ENCODE assay signal across 30 cellular contexts in the genomic region with DNA sequence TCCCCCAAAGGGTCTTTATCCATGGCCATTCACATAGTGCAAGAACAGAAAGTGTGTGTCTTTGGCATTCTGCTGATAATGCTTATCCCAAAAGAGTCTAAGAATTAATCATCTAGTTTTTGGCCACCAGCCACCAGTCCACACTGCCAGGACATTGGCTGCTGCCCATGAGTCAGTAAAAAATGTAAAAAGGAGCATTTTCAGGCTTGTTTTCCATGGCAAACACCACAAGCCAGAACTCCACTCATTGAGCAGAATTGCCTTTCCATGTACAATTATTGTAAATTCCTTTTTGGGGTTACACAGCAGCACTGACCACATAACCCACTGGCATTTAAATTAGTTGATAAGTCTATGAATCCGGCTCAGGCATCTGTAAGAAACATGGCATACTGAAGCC.
DNase-seq lines count a peak whose midpoint lies in the region; ATAC-seq, FAIRE-seq and TF ChIP-seq lines count a peak whose summit lies in the region.
"Had no signal": no experiment of that assay in that cellular context is flagged by ENCODE, and none has a peak within 500 bp of the region (broad histone marks: within the 10 kb centered on the region; RNA-seq: fewer than 3 reads in every experiment).

No MANE protein-coding gene starts in this region.

- H3K9me3 ChIP-seq in astrocyte (ENCODE audit: insufficient read depth, low read depth, low read length) (no peaks in the 10 kb centered on the region), kidney (ENCODE audit: control insufficient read depth in 1 of 2, low read length in 2 of 2) (no peaks in the 10 kb centered on the region), left lung (no peaks in the 10 kb centered on the region)
- H3K9me3 ChIP-seq: lower lobe of right lung, thyroid gland had no signal

- H3K4me3 ChIP-seq in astrocyte (ENCODE audit: insufficient read depth, low read depth, low read length) (no peak overlapping the region), kidney (ENCODE audit: low read length in 2 of 2) (no peak overlapping the region), left lung (no peak overlapping the region)
- H3K4me3 ChIP-seq: lower lobe of right lung, thyroid gland had no signal

- no peaks in the 10 kb centered on the region for H4K20me1 ChIP-seq in astrocyte (ENCODE audit: insufficient read depth, low read length)

- H3K9me3 Mint-ChIP-seq in astrocyte (ENCODE audit: unreplicated experiment), result no peaks in the 10 kb centered on the region
- H3K9me3 Mint-ChIP-seq: activated naive CD8-positive, alpha-beta T cell treated with anti-CD3 and anti-CD28 coated beads, Interleukin-2, amount 10 ng/mL, durations not matched to agents 7 days and 5 days; stimulated activated naive CD8-positive, alpha-beta T cell treated with anti-CD3 and anti-CD28 coated beads, Interleukin-15, Interleukin-2, amounts not matched to agents 100 ng/mL and 50 ng/mL, for 24 hours had no signal

- no peak for TF ChIP-seq CTCF in astrocyte (IDR thresholded peaks at IDR 0.05; ENCODE audit: insufficient read depth, low read depth, low read length)
- TF ChIP-seq CTCF in kidney (IDR thresholded peaks at IDR 0.05; ENCODE audit: borderline replicate concordance, extremely low read depth, insufficient read depth), result no peak
- TF ChIP-seq CTCF in left lung (IDR thresholded peaks at IDR 0.05), result no peak

- no peaks in the 10 kb centered on the region for H3K27me3 Mint-ChIP-seq in astrocyte (ENCODE audit: low read depth, unreplicated experiment)
- H3K27me3 Mint-ChIP-seq: CD4-positive, CD25-positive, alpha-beta regulatory T cell had no signal

- H3K79me2 ChIP-seq in astrocyte (ENCODE audit: insufficient read depth, low read length), result no peaks in the 10 kb centered on the region

- FAIRE-seq in astrocyte (lab: Jason Lieb, UNC), result no peak
- no peak for FAIRE-seq in H54 (lab: Jason Lieb, UNC)
- FAIRE-seq in kidney (lab: Jason Lieb, UNC), result no peak
- FAIRE-seq: G401.6, GM19239, keratinocyte, small intestine had no signal

- H3K4me2 ChIP-seq in astrocyte (ENCODE audit: low read length), result no peak overlapping the region

- H3K4me3 Mint-ChIP-seq in astrocyte (ENCODE audit: unreplicated experiment), result no peak overlapping the region
- H3K4me3 Mint-ChIP-seq: activated naive CD8-positive, alpha-beta T cell treated with anti-CD3 and anti-CD28 coated beads, Interleukin-2, amount 10 ng/mL, durations not matched to agents 7 days and 5 days; brain; CD4-positive, CD25-positive, alpha-beta regulatory T cell; H9; IgD-negative memory B cell; nephron; stimulated activated naive CD8-positive, alpha-beta T cell treated with anti-CD3 and anti-CD28 coated beads, Interleukin-15, Interleukin-2, amounts not matched to agents 100 ng/mL and 50 ng/mL, for 24 hours had no signal

- no peaks in the 10 kb centered on the region for H3K36me3 Mint-ChIP-seq in astrocyte (ENCODE audit: low read depth, unreplicated experiment)
- H3K36me3 Mint-ChIP-seq: activated naive CD8-positive, alpha-beta T cell treated with anti-CD3 and anti-CD28 coated beads, Interleukin-2, amount 10 ng/mL, durations not matched to agents 7 days and 5 days; brain; CD4-positive, CD25-positive, alpha-beta regulatory T cell; IgD-negative memory B cell had no signal

- no peak overlapping the region for H3K9ac ChIP-seq in astrocyte (ENCODE audit: low read length)
- H3K9ac ChIP-seq in kidney (ENCODE audit: low read length in 2 of 2), result no peak overlapping the region

- TF ChIP-seq POLR2A in H54 (IDR thresholded peaks at IDR 0.05; ENCODE audit: low read depth, low read length), result no peak

- peaks cover 2% of the 10 kb centered on the region for H3K4me1 Mint-ChIP-seq in astrocyte (ENCODE audit: low read depth, unreplicated experiment)
- H3K4me1 Mint-ChIP-seq: activated naive CD8-positive, alpha-beta T cell treated with anti-CD3 and anti-CD28 coated beads, Interleukin-2, amount 10 ng/mL, durations not matched to agents 7 days and 5 days; brain; CD4-positive, CD25-positive, alpha-beta regulatory T cell; H9; IgD-negative memory B cell; nephron had no signal

- H3K36me3 ChIP-seq in astrocyte (ENCODE audit: insufficient read depth, low read length) (no peaks in the 10 kb centered on the region), kidney (ENCODE audit: control insufficient read depth in 1 of 2, insufficient read depth in 2 of 2, low read length in 2 of 2) (no peaks in the 10 kb centered on the region), left lung (no peaks in the 10 kb centered on the region)
- H3K36me3 ChIP-seq: lower lobe of right lung, thyroid gland had no signal

- peak; percentile 5 for DNase-seq in AG20443 (ENCODE audit: low spot score)
- DNase-seq in LHCN-M2 (ENCODE audit: low read depth), result peak; percentile 33
- peak; percentile 37 for DNase-seq in astrocyte (ENCODE audit: low read depth)
- peak; percentile 2 for DNase-seq in fibroblast of peridontal ligament (ENCODE audit: extremely low read depth)
- DNase-seq in H54 (ENCODE audit: insufficient read length, low spot score), result no peak
- DNase-seq in kidney, result no peak
- no peak for DNase-seq in left cardiac atrium
- no peak for DNase-seq in left lung
- DNase-seq: 8988T; activated CD4-positive, alpha-beta T cell treated with anti-CD3 and anti-CD28 coated beads for 4 hours; activated effector memory CD4-positive, alpha-beta T cell treated with anti-CD3 and anti-CD28 coated beads, Interleukin-2, amount 50 U/mL, for 16 hours; activated naive CD8-positive, alpha-beta T cell treated with anti-CD3 and anti-CD28 coated beads, Interleukin-2, amount 10 ng/mL, durations not matched to agents 7 days and 5 days; activated T-cell treated with anti-CD3 and anti-CD28 coated beads, Interleukin-2, amount 50 U/mL, for 1 hour; CD4-positive, CD25-positive, alpha-beta regulatory T cell; effector CD8-positive, alpha-beta T cell; H9; lower lobe of right lung; NCI-H1105; NCI-H2029 treated with DMSO at 0.1 percent for 48 hours; NCI-H2227 treated with DMSO at 0.1 percent for 48 hours; NCI-H748 treated with DMSO at 0.1 percent for 48 hours; small intestine; thyroid gland had no signal

- no peaks in the 10 kb centered on the region for H3K27me3 ChIP-seq in astrocyte (ENCODE audit: insufficient read depth, low read length)
- no peaks in the 10 kb centered on the region for H3K27me3 ChIP-seq in left lung
- H3K27me3 ChIP-seq: thyroid gland had no signal

- intact Hi-C loops in kidney (cut with DNase I), result no loop called here
- intact Hi-C loops in left cardiac atrium (cut with DNase I), result no loop called here
- intact Hi-C loops in left lung (cut with DNase I), result no loop called here

- no peak for ATAC-seq in left cardiac atrium
- no peak for ATAC-seq in left lung
- ATAC-seq: lower lobe of right lung had no signal

- H3K4me1 ChIP-seq in astrocyte (ENCODE audit: insufficient read depth, low read length), result peaks cover 3% of the 10 kb centered on the region
- H3K4me1 ChIP-seq in kidney (ENCODE audit: control insufficient read depth in 1 of 2, insufficient read depth in 1 of 2, low read depth in 1 of 2, low read length in 2 of 2), result no peaks in the 10 kb centered on the region
- no peaks in the 10 kb centered on the region for H3K4me1 ChIP-seq in left lung
- H3K4me1 ChIP-seq: lower lobe of right lung, thyroid gland had no signal

- H3K27ac ChIP-seq in astrocyte (ENCODE audit: low read depth, low read length) (no peak overlapping the region), kidney (ENCODE audit: low read depth in 2 of 2, low read length in 2 of 2) (no peak overlapping the region), left lung (no peak overlapping the region)
- H3K27ac ChIP-seq: lower lobe of right lung, thyroid gland had no signal

- no peak overlapping the region for H2AFZ ChIP-seq in astrocyte (ENCODE audit: low read depth, low read length)

- H3K27ac Mint-ChIP-seq in astrocyte (ENCODE audit: unreplicated experiment), result no peak overlapping the region
- H3K27ac Mint-ChIP-seq: activated naive CD8-positive, alpha-beta T cell treated with anti-CD3 and anti-CD28 coated beads, Interleukin-2, amount 10 ng/mL, durations not matched to agents 7 days and 5 days; brain; CD4-positive, CD25-positive, alpha-beta regulatory T cell; H9; IgD-negative memory B cell; nephron; stimulated activated naive CD8-positive, alpha-beta T cell treated with anti-CD3 and anti-CD28 coated beads, Interleukin-15, Interleukin-2, amounts not matched to agents 100 ng/mL and 50 ng/mL, for 24 hours had no signal

Comparison
In these comparisons a context has a peak if more than half of its experiments do, and no peak if none do; other contexts are left out.
1. DNase-seq: peak in AG20443 (single experiment), LHCN-M2 (single experiment), astrocyte (single experiment) and fibroblast of peridontal ligament (single experiment); none in H54 (single experiment), kidney (single experiment), left cardiac atrium (single experiment) and left lung (0 of 2).